Comparison of ENCODE assay signal across 11 cellular contexts in the genomic region with DNA sequence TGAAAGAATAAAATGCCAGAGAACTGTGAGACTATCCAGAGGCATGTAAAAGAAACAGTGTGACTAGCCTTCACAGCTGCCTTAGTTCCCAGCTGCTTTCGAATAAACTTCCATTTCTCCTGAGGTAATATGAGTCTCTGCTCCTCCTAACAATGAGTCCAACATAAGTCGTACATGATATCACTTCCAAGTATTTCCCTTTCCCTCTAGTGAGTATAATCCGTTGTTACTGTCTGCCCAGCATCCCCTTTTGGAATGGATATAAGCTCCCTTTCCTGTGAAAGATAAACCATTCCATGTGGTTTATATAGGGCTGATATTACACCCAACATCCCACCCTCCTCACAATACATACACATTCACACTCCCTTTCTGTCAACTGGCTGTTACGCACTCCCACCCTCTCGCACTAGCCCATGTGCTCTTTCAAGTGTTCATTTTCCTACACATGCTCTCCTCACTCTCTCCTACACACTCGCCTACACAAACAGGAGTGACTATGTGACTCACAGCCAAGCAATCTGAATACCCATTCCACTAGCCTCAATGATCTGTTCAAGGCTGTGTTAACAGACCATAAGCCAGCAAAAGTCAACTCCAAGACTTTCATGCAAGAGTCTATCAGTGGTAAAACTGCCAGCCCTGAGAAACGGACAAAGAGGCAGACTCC. TPM values are rescaled to one million over a fixed set of nuclear protein-coding genes. Genes with fewer than 3 reads are reported as not detected.
DNase-seq lines count a peak whose midpoint lies in the region; ATAC-seq and TF ChIP-seq lines count a peak whose summit lies in the region.
"Had no signal": no experiment of that assay in that cellular context is flagged by ENCODE, and none has a peak within 500 bp of the region (broad histone marks: within the 10 kb centered on the region; RNA-seq: fewer than 3 reads in every experiment).

No MANE protein-coding gene starts in this region.

- DNase-seq in activated CD4-positive, alpha-beta memory T cell treated with anti-CD3 and anti-CD28 coated beads for 36 hours = peak; percentile 11
- DNase-seq in activated CD4-positive, alpha-beta memory T cell treated with anti-CD3 and anti-CD28 coated beads, Interleukin-2, amount 10 ng/mL, durations not matched to agents 7 days and 5 days = no peak
- DNase-seq in activated CD4-positive, alpha-beta T cell treated with anti-CD3 and anti-CD28 coated beads, Interleukin-2, amount 10 ng/mL, durations not matched to agents 24 days and 14 days = no peak
- DNase-seq in foreskin fibroblast = peak; percentile 70 to 77
- peak; percentile 7 for DNase-seq in stimulated activated CD4-positive, alpha-beta T cell treated with anti-CD3 and anti-CD28 coated beads, Interleukin-4, amount 100 ng/mL, for 24 hours
- no peak for DNase-seq in H7
- DNase-seq in ascending aorta (ENCODE audit: low spot score in 2 of 2) = no peak
- DNase-seq: AML-193, NCI-H1694, ovary had no signal

- intact Hi-C loops in activated CD4-positive, alpha-beta memory T cell treated with anti-CD3 and anti-CD28 coated beads for 36 hours (cut with micrococcal nuclease) = no loop called here
- intact Hi-C loops in activated CD4-positive, alpha-beta T cell treated with anti-CD3 and anti-CD28 coated beads, Interleukin-2, amount 10 ng/mL, durations not matched to agents 24 days and 14 days (cut with micrococcal nuclease) = no loop called here
- intact Hi-C loops in ascending aorta (cut with DNase I) = no loop called here

- H3K36me3 ChIP-seq in H7 (replicated peaks; ENCODE audit: control insufficient read depth, insufficient read depth, low read length) (no peaks in the 10 kb centered on the region; the same call in none of the 2 replicates), ascending aorta (peaks cover 0 to 20% of the 10 kb centered on the region in 2 donors)
- H3K36me3 ChIP-seq: ovary had no signal

- CTCF ChIA-PET in activated CD4-positive, alpha-beta memory T cell treated with anti-CD3 and anti-CD28 coated beads for 36 hours (lab: Charles Lee) = no interaction called here
- CTCF ChIA-PET in activated CD4-positive, alpha-beta memory T cell treated with anti-CD3 and anti-CD28 coated beads, Interleukin-2, amount 10 ng/mL, durations not matched to agents 7 days and 5 days (lab: Charles Lee) = no interaction called here

- H3K27me3 ChIP-seq in H7 (ENCODE audit: control insufficient read depth, insufficient read depth, low read length) = no peaks in the 10 kb centered on the region
- no peaks in the 10 kb centered on the region for H3K27me3 ChIP-seq in ascending aorta
- H3K27me3 ChIP-seq: ovary had no signal

- H3K27ac ChIP-seq in ascending aorta = no peak overlapping the region
- H3K27ac ChIP-seq: ovary had no signal

- H3K4me1 ChIP-seq in ascending aorta = peaks cover 0 to 15% of the 10 kb centered on the region in 2 donors

- peaks cover 44% of the 10 kb centered on the region for H3K36me3 Mint-ChIP-seq in activated CD4-positive, alpha-beta memory T cell treated with anti-CD3 and anti-CD28 coated beads for 36 hours
- H3K36me3 Mint-ChIP-seq in activated CD4-positive, alpha-beta memory T cell treated with anti-CD3 and anti-CD28 coated beads, Interleukin-2, amount 10 ng/mL, durations not matched to agents 7 days and 5 days (ENCODE audit: low read depth) = peaks cover 41% of the 10 kb centered on the region
- peaks cover 39% of the 10 kb centered on the region for H3K36me3 Mint-ChIP-seq in activated CD4-positive, alpha-beta T cell treated with anti-CD3 and anti-CD28 coated beads, Interleukin-2, amount 10 ng/mL, durations not matched to agents 24 days and 14 days (ENCODE audit: low read depth)

- H3K4me3 ChIP-seq in foreskin fibroblast (ENCODE audit: low read depth in 1 of 2, low read length in 2 of 2) (no peak overlapping the region), H7 (ENCODE audit: insufficient read depth, low read depth, low read length) (no peak overlapping the region), ascending aorta (no peak overlapping the region)
- H3K4me3 ChIP-seq: ovary had no signal

- no peaks in the 10 kb centered on the region for H3K27me3 Mint-ChIP-seq in activated CD4-positive, alpha-beta memory T cell treated with anti-CD3 and anti-CD28 coated beads for 36 hours
- H3K27me3 Mint-ChIP-seq in activated CD4-positive, alpha-beta memory T cell treated with anti-CD3 and anti-CD28 coated beads, Interleukin-2, amount 10 ng/mL, durations not matched to agents 7 days and 5 days = no peaks in the 10 kb centered on the region
- H3K27me3 Mint-ChIP-seq in activated CD4-positive, alpha-beta T cell treated with anti-CD3 and anti-CD28 coated beads, Interleukin-2, amount 10 ng/mL, durations not matched to agents 24 days and 14 days = no peaks in the 10 kb centered on the region

- ATAC-seq in HG03039 (IDR thresholded peaks at IDR 0.05; ENCODE audit: unreplicated experiment) = no peak

- peaks cover 63% of the 10 kb centered on the region for H3K4me1 Mint-ChIP-seq in activated CD4-positive, alpha-beta memory T cell treated with anti-CD3 and anti-CD28 coated beads for 36 hours (ENCODE audit: low read depth)
- H3K4me1 Mint-ChIP-seq in activated CD4-positive, alpha-beta memory T cell treated with anti-CD3 and anti-CD28 coated beads, Interleukin-2, amount 10 ng/mL, durations not matched to agents 7 days and 5 days = peaks cover 39% of the 10 kb centered on the region
- H3K4me1 Mint-ChIP-seq in activated CD4-positive, alpha-beta T cell treated with anti-CD3 and anti-CD28 coated beads, Interleukin-2, amount 10 ng/mL, durations not matched to agents 24 days and 14 days = peaks cover 45% of the 10 kb centered on the region

- no peak overlapping the region for H3K27ac Mint-ChIP-seq in activated CD4-positive, alpha-beta memory T cell treated with anti-CD3 and anti-CD28 coated beads for 36 hours
- H3K27ac Mint-ChIP-seq in activated CD4-positive, alpha-beta memory T cell treated with anti-CD3 and anti-CD28 coated beads, Interleukin-2, amount 10 ng/mL, durations not matched to agents 7 days and 5 days = no peak overlapping the region
- H3K27ac Mint-ChIP-seq in activated CD4-positive, alpha-beta T cell treated with anti-CD3 and anti-CD28 coated beads, Interleukin-2, amount 10 ng/mL, durations not matched to agents 24 days and 14 days = peak overlapping the region; percentile 29

- TF ChIP-seq CTCF in foreskin fibroblast (IDR thresholded peaks at IDR 0.05; ENCODE audit: low read depth, low read length) = no peak
- no peak for TF ChIP-seq CTCF in ascending aorta (IDR thresholded peaks at IDR 0.05)

- H3K9me3 ChIP-seq in ascending aorta = no peaks in the 10 kb centered on the region
- H3K9me3 ChIP-seq: ovary had no signal

- POLR2A ChIA-PET in activated CD4-positive, alpha-beta memory T cell treated with anti-CD3 and anti-CD28 coated beads for 36 hours (lab: Charles Lee) = interaction anchor here (0.7 kb wide), 1 partner anchor 332 kb away, joined by 3 read pairs; no protein-coding TSS in a partner anchor
- POLR2A ChIA-PET in activated CD4-positive, alpha-beta memory T cell treated with anti-CD3 and anti-CD28 coated beads, Interleukin-2, amount 10 ng/mL, durations not matched to agents 7 days and 5 days (lab: Charles Lee) = no interaction called here

- H3K9me3 Mint-ChIP-seq in activated CD4-positive, alpha-beta memory T cell treated with anti-CD3 and anti-CD28 coated beads for 36 hours = no peaks in the 10 kb centered on the region
- no peaks in the 10 kb centered on the region for H3K9me3 Mint-ChIP-seq in activated CD4-positive, alpha-beta memory T cell treated with anti-CD3 and anti-CD28 coated beads, Interleukin-2, amount 10 ng/mL, durations not matched to agents 7 days and 5 days
- no peaks in the 10 kb centered on the region for H3K9me3 Mint-ChIP-seq in activated CD4-positive, alpha-beta T cell treated with anti-CD3 and anti-CD28 coated beads, Interleukin-2, amount 10 ng/mL, durations not matched to agents 24 days and 14 days

- H3K4me3 Mint-ChIP-seq in activated CD4-positive, alpha-beta memory T cell treated with anti-CD3 and anti-CD28 coated beads for 36 hours = no peak overlapping the region
- no peak overlapping the region for H3K4me3 Mint-ChIP-seq in activated CD4-positive, alpha-beta memory T cell treated with anti-CD3 and anti-CD28 coated beads, Interleukin-2, amount 10 ng/mL, durations not matched to agents 7 days and 5 days
- peak overlapping the region; percentile 14 for H3K4me3 Mint-ChIP-seq in activated CD4-positive, alpha-beta T cell treated with anti-CD3 and anti-CD28 coated beads, Interleukin-2, amount 10 ng/mL, durations not matched to agents 24 days and 14 days

RNA-seq across cellular contexts. Expression of gene NAF1, which starts 5.0 kb away (rescaled TPM):
- 10 to 100 TPM; 25.1 TPM for total RNA-seq in activated CD4-positive, alpha-beta memory T cell treated with anti-CD3 and anti-CD28 coated beads for 36 hours
- total RNA-seq in activated CD4-positive, alpha-beta memory T cell treated with anti-CD3 and anti-CD28 coated beads, Interleukin-2, amount 10 ng/mL, durations not matched to agents 7 days and 5 days = 10 to 100 TPM; 10.7 to 13.7 TPM
- total RNA-seq in activated CD4-positive, alpha-beta T cell treated with anti-CD3 and anti-CD28 coated beads, Interleukin-2, amount 10 ng/mL, durations not matched to agents 24 days and 14 days = 44.5 and 44.6 TPM in 2 replicates
- total RNA-seq in H7 (2014; rRNA removed; shearing (Covaris generic)) = 14.2 and 16.9 TPM in 2 replicates
- 13.3 TPM for total RNA-seq in ascending aorta

Comparison
In these comparisons a context has a peak if more than half of its experiments do, and no peak if none do; other contexts are left out.
1. DNase-seq: peak in activated CD4-positive, alpha-beta memory T cell treated with anti-CD3 and anti-CD28 coated beads for 36 hours (single experiment), foreskin fibroblast (2 of 2) and stimulated activated CD4-positive, alpha-beta T cell treated with anti-CD3 and anti-CD28 coated beads, Interleukin-4, amount 100 ng/mL, for 24 hours (single experiment); none in activated CD4-positive, alpha-beta memory T cell treated with anti-CD3 and anti-CD28 coated beads, Interleukin-2, amount 10 ng/mL, durations not matched to agents 7 days and 5 days (single experiment), activated CD4-positive, alpha-beta T cell treated with anti-CD3 and anti-CD28 coated beads, Interleukin-2, amount 10 ng/mL, durations not matched to agents 24 days and 14 days (single experiment), H7 (single experiment) and ascending aorta (0 of 2).